ENCODE assay signal across 2 cellular contexts in genomic region chr12:34298176-34298970, GRCh38.
TF ChIP-seq lines count a peak whose summit lies in the region.

No MANE protein-coding gene starts in this region.

TF ChIP-seq in IMR-90, 13 proteins besides CTCF, POLR2A, EP300 and RAD21 (continued from another document):
- TF ChIP-seq FOS (IDR thresholded peaks at IDR 0.05; ENCODE audit: low read depth, low read length), result no peak
- TF ChIP-seq BHLHE40 (IDR thresholded peaks at IDR 0.05; ENCODE audit: low read depth, low read length), result no peak
- no peak for TF ChIP-seq MXI1 (IDR thresholded peaks at IDR 0.05; ENCODE audit: borderline replicate concordance, low read depth, low read length)
- no peak for TF ChIP-seq RFX5 (IDR thresholded peaks at IDR 0.05; ENCODE audit: low read depth, low read length)
- TF ChIP-seq USF2 (IDR thresholded peaks at IDR 0.05; ENCODE audit: low read depth, low read length), result no peak
- TF ChIP-seq RCOR1 (IDR thresholded peaks at IDR 0.05; ENCODE audit: insufficient replicate concordance, low read length), result no peak
- TF ChIP-seq ELK1 (IDR thresholded peaks at IDR 0.05; ENCODE audit: borderline replicate concordance, low read depth, low read length), result no peak
TF ChIP-seq in IMR-90: peak in this region for 0.

TF ChIP-seq in K562, 482 proteins besides CTCF, POLR2A, EP300 and RAD21 (continued from another document):
- no peak for TF ChIP-seq CLOCK (CRISPR knock-in tag; IDR thresholded peaks at IDR 0.05; ENCODE audit: borderline replicate concordance)
- no peak for TF ChIP-seq RBM25 (IDR thresholded peaks at IDR 0.05; ENCODE audit: low read depth, low read length, severe bottlenecking)
- no peak for TF ChIP-seq ZKSCAN1 (IDR thresholded peaks at IDR 0.05; ENCODE audit: low read depth, low read length)
- no peak for TF ChIP-seq ZNF584 (CRISPR knock-in tag; IDR thresholded peaks at IDR 0.05; ENCODE audit: low read depth)
- no peak for TF ChIP-seq ZNF79 (CRISPR knock-in tag; IDR thresholded peaks at IDR 0.05; ENCODE audit: low read depth)
